In the genomic region with DNA sequence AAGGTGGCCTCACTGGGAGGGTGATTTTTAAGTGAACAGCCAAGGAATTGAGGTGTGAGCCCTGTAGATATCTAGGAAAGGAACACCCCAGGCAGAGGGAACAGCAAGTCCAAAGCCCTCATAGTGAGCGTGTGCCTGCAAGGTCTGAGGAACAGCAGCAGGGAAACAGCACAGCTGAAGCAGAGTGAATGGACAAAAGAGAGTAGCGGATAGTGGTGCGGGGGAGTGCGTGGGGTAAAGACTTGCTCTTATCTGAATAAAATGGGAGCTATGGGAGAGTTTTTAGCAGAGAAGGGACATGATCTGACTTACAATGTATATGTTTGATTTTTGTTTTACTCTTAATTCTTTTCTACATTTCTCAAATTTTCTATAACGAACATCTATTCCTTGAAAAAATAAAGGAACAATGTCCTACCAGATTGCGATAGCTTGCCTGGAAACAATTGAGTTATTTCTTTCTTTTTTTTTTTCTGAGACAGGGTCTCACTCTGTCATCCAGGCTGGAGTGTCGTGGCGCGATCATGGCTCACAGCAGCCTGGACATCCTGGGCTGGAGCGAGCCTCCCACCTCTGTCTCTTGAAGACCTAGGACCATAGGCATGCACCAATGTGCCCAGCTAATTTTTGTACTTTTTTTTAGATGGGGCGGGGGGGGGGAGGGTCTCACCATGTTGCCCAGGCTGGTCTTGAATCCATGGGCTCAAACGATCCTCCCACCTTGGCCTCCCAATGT, we compare ENCODE assay signal across 23 cellular contexts.
"Had no signal": no experiment of that assay in that cellular context is flagged by ENCODE, and none has a peak within 500 bp of the region (broad histone marks: within the 10 kb centered on the region; RNA-seq: fewer than 3 reads in every experiment).

No MANE protein-coding gene starts in this region.

- H3K4me3 ChIP-seq: coronary artery, esophagus squamous epithelium, lower lobe of right lung, mucosa of descending colon, psoas muscle, sigmoid colon, stomach had no signal

- H3K4me1 ChIP-seq: esophagus squamous epithelium, lower lobe of right lung, psoas muscle, sigmoid colon, stomach had no signal

- H3K27ac ChIP-seq: coronary artery, esophagus squamous epithelium, lower lobe of right lung, psoas muscle, sigmoid colon, stomach had no signal

- H3K36me3 ChIP-seq: esophagus squamous epithelium, lower lobe of right lung, sigmoid colon, stomach had no signal

- H3K9me3 Mint-ChIP-seq: central memory CD8-positive, alpha-beta T cell; mesothelial cell of epicardium; type B pancreatic cell had no signal

- ATAC-seq: effector memory CD8-positive, alpha-beta T cell; left ventricle myocardium superior; lower lobe of right lung; mucosa of descending colon; natural killer cell treated with Interleukin-12 subunit alpha and Interleukin-12 subunit beta and Interleukin-15 and Interleukin-18, amount 100 ng/mL, for 72 hours; psoas muscle; right cardiac atrium; stimulated activated effector memory CD8-positive, alpha-beta T cell treated with anti-CD3 and anti-CD28 coated beads, Interleukin-12 subunit alpha, Interleukin-12 subunit beta, amount 100 ng/mL, for 72 hours had no signal

- H3K27me3 Mint-ChIP-seq: natural killer cell treated with Interleukin-12 subunit alpha and Interleukin-12 subunit beta and Interleukin-15 and Interleukin-18, amount 100 ng/mL, for 72 hours; type B pancreatic cell had no signal

- H3K4me1 Mint-ChIP-seq: naive B cell; stimulated activated effector memory CD8-positive, alpha-beta T cell treated with anti-CD3 and anti-CD28 coated beads, Interleukin-12 subunit alpha, Interleukin-12 subunit beta, amount 100 ng/mL, for 72 hours had no signal

- H3K9me3 ChIP-seq: esophagus squamous epithelium, lower lobe of right lung, mucosa of descending colon, sigmoid colon, stomach had no signal

- H3K27me3 ChIP-seq: esophagus squamous epithelium, sigmoid colon, stomach had no signal

- H3K4me3 Mint-ChIP-seq: central memory CD8-positive, alpha-beta T cell; effector memory CD8-positive, alpha-beta T cell; mesothelial cell of epicardium; naive B cell; natural killer cell treated with Interleukin-12 subunit alpha and Interleukin-12 subunit beta and Interleukin-15 and Interleukin-18, amount 100 ng/mL, for 72 hours; neural crest cell; stimulated activated effector memory CD8-positive, alpha-beta T cell treated with anti-CD3 and anti-CD28 coated beads, Interleukin-12 subunit alpha, Interleukin-12 subunit beta, amount 100 ng/mL, for 72 hours; type B pancreatic cell had no signal

- H3K36me3 Mint-ChIP-seq: mesothelial cell of epicardium; naive B cell; stimulated activated effector memory CD8-positive, alpha-beta T cell treated with anti-CD3 and anti-CD28 coated beads, Interleukin-12 subunit alpha, Interleukin-12 subunit beta, amount 100 ng/mL, for 72 hours; type B pancreatic cell had no signal

- H3K27ac Mint-ChIP-seq: mesothelial cell of epicardium; natural killer cell treated with Interleukin-12 subunit alpha and Interleukin-12 subunit beta and Interleukin-15 and Interleukin-18, amount 100 ng/mL, for 72 hours; stimulated activated effector memory CD8-positive, alpha-beta T cell treated with anti-CD3 and anti-CD28 coated beads, Interleukin-12 subunit alpha, Interleukin-12 subunit beta, amount 100 ng/mL, for 72 hours; type B pancreatic cell had no signal

- DNase-seq: dermis blood vessel endothelial cell; effector memory CD8-positive, alpha-beta T cell; erythroblast; esophagus squamous epithelium; left ventricle myocardium superior; lower lobe of right lung; mesenchymal stem cell; mucosa of descending colon; naive B cell; psoas muscle; right cardiac atrium; sigmoid colon; stimulated activated CD4-positive, alpha-beta T cell treated with anti-CD3 and anti-CD28 coated beads, Interleukin-2, amount 100 ng/mL, for 24 hours; stimulated activated CD4-positive, alpha-beta T cell treated with anti-CD3 and anti-CD28 coated beads, Interleukin-4, amount 100 ng/mL, for 24 hours; stimulated activated naive CD4-positive, alpha-beta T cell treated with Interleukin-2 at 50 U/mL for 16 hours; stomach had no signal
